28 cellular contexts compared by ENCODE assay signal in genomic region chr21:16932314-16932713, GRCh38.
"Had no signal": no experiment of that assay in that cellular context is flagged by ENCODE, and none has a peak within 500 bp of the region (broad histone marks: within the 10 kb centered on the region; RNA-seq: fewer than 3 reads in every experiment).

No MANE protein-coding gene starts in this region.

- H3K27me3 Mint-ChIP-seq: naive thymus-derived CD8-positive, alpha-beta T cell; natural killer cell treated with Interleukin-12 subunit alpha and Interleukin-12 subunit beta and Interleukin-15 and Interleukin-18, amount 100 ng/mL, for 72 hours; progenitor cell of endocrine pancreas; stimulated activated naive B cell treated with anti-CD40 and anti-IgM and Interleukin-4, amounts not matched to agents 10 μg/mL and 1 μg/mL and 100 μg/mL, for 72 hours; stimulated activated naive CD8-positive, alpha-beta T cell treated with anti-CD3 and anti-CD28 coated beads, Interleukin-15, Interleukin-2, amounts not matched to agents 100 ng/mL and 50 ng/mL, for 24 hours; type B pancreatic cell had no signal

- H3K27me3 ChIP-seq: neural progenitor cell, ovary, right lobe of liver, sigmoid colon, stomach, thyroid gland, tibial nerve, upper lobe of right lung, uterus had no signal

- H3K36me3 ChIP-seq: neural progenitor cell, ovary, right lobe of liver, sigmoid colon, stomach, thoracic aorta, thyroid gland, tibial nerve, upper lobe of right lung, uterus had no signal

- DNase-seq: naive thymus-derived CD8-positive, alpha-beta T cell; occipital lobe; ovary; posterior cingulate gyrus; psoas muscle; right cardiac atrium; right lobe of liver; sigmoid colon; small intestine; stimulated activated CD4-positive, alpha-beta T cell treated with anti-CD3 and anti-CD28 coated beads, Interleukin-15, amount 100 ng/mL, for 24 hours; stimulated activated CD4-positive, alpha-beta T cell treated with anti-CD3 and anti-CD28 coated beads, Interleukin-2, amount 100 ng/mL, for 24 hours; stimulated activated CD4-positive, alpha-beta T cell treated with anti-CD3 and anti-CD28 coated beads, Interleukin-2, amount 100 ng/mL, for 48 hours; stimulated activated CD4-positive, alpha-beta T cell treated with anti-CD3 and anti-CD28 coated beads, Interleukin-4, amount 100 ng/mL, for 24 hours; stimulated activated naive B cell treated with anti-CD40 and anti-IgM and Interleukin-4, amounts not matched to agents 10 μg/mL and 1 μg/mL and 100 μg/mL, for 72 hours; stimulated activated naive CD4-positive, alpha-beta T cell treated with Interleukin-2 at 50 U/mL for 16 hours; stomach; thyroid gland; upper lobe of right lung; uterus had no signal

- ATAC-seq: naive thymus-derived CD8-positive, alpha-beta T cell; natural killer cell treated with Interleukin-12 subunit alpha and Interleukin-12 subunit beta and Interleukin-15 and Interleukin-18, amount 100 ng/mL, for 72 hours; psoas muscle; right cardiac atrium; right lobe of liver; stimulated activated effector memory CD8-positive, alpha-beta T cell treated with anti-CD3 and anti-CD28 coated beads, Interleukin-12 subunit alpha, Interleukin-12 subunit beta, amount 100 ng/mL, for 72 hours; stimulated activated naive B cell treated with anti-CD40 and anti-IgM and Interleukin-4, amounts not matched to agents 10 μg/mL and 1 μg/mL and 100 μg/mL, for 72 hours; upper lobe of right lung had no signal

- H3K4me1 ChIP-seq: neural progenitor cell, parathyroid adenoma, psoas muscle, right lobe of liver, sigmoid colon, stomach, thyroid gland, tibial nerve, upper lobe of right lung, uterus had no signal

- H3K9me3 Mint-ChIP-seq: type B pancreatic cell had no signal

- H3K27ac ChIP-seq: neural progenitor cell, ovary, parathyroid adenoma, psoas muscle, right lobe of liver, sigmoid colon, stomach, thoracic aorta, thyroid gland, tibial nerve, upper lobe of right lung, uterus had no signal

- FAIRE-seq: small intestine had no signal

- H3K36me3 Mint-ChIP-seq: naive thymus-derived CD8-positive, alpha-beta T cell; natural killer cell treated with Interleukin-12 subunit alpha and Interleukin-12 subunit beta and Interleukin-15 and Interleukin-18, amount 100 ng/mL, for 72 hours; neural progenitor cell; stimulated activated effector memory CD8-positive, alpha-beta T cell treated with anti-CD3 and anti-CD28 coated beads, Interleukin-12 subunit alpha, Interleukin-12 subunit beta, amount 100 ng/mL, for 72 hours; stimulated activated naive B cell treated with anti-CD40 and anti-IgM and Interleukin-4, amounts not matched to agents 10 μg/mL and 1 μg/mL and 100 μg/mL, for 72 hours; type B pancreatic cell had no signal

- H3K4me3 ChIP-seq: neural progenitor cell, ovary, psoas muscle, right lobe of liver, sigmoid colon, stomach, thoracic aorta, thyroid gland, tibial nerve, upper lobe of right lung, uterus had no signal

- H3K9me3 ChIP-seq: ovary, psoas muscle, right lobe of liver, sigmoid colon, stomach, thoracic aorta, thyroid gland, tibial nerve, upper lobe of right lung, uterus had no signal

- H3K4me3 Mint-ChIP-seq: naive thymus-derived CD8-positive, alpha-beta T cell; natural killer cell treated with Interleukin-12 subunit alpha and Interleukin-12 subunit beta and Interleukin-15 and Interleukin-18, amount 100 ng/mL, for 72 hours; neural progenitor cell; stimulated activated effector memory CD8-positive, alpha-beta T cell treated with anti-CD3 and anti-CD28 coated beads, Interleukin-12 subunit alpha, Interleukin-12 subunit beta, amount 100 ng/mL, for 72 hours; stimulated activated naive B cell treated with anti-CD40 and anti-IgM and Interleukin-4, amounts not matched to agents 10 μg/mL and 1 μg/mL and 100 μg/mL, for 72 hours; stimulated activated naive CD8-positive, alpha-beta T cell treated with anti-CD3 and anti-CD28 coated beads, Interleukin-15, Interleukin-2, amounts not matched to agents 100 ng/mL and 50 ng/mL, for 24 hours; type B pancreatic cell had no signal

- H3K4me1 Mint-ChIP-seq: naive thymus-derived CD8-positive, alpha-beta T cell; neural progenitor cell; stimulated activated effector memory CD8-positive, alpha-beta T cell treated with anti-CD3 and anti-CD28 coated beads, Interleukin-12 subunit alpha, Interleukin-12 subunit beta, amount 100 ng/mL, for 72 hours; stimulated activated naive B cell treated with anti-CD40 and anti-IgM and Interleukin-4, amounts not matched to agents 10 μg/mL and 1 μg/mL and 100 μg/mL, for 72 hours had no signal

- H3K9ac ChIP-seq: neural progenitor cell, parathyroid adenoma had no signal

- H3K27ac Mint-ChIP-seq: naive thymus-derived CD8-positive, alpha-beta T cell; natural killer cell treated with Interleukin-12 subunit alpha and Interleukin-12 subunit beta and Interleukin-15 and Interleukin-18, amount 100 ng/mL, for 72 hours; neural progenitor cell; progenitor cell of endocrine pancreas; stimulated activated effector memory CD8-positive, alpha-beta T cell treated with anti-CD3 and anti-CD28 coated beads, Interleukin-12 subunit alpha, Interleukin-12 subunit beta, amount 100 ng/mL, for 72 hours; stimulated activated naive B cell treated with anti-CD40 and anti-IgM and Interleukin-4, amounts not matched to agents 10 μg/mL and 1 μg/mL and 100 μg/mL, for 72 hours; stimulated activated naive CD8-positive, alpha-beta T cell treated with anti-CD3 and anti-CD28 coated beads, Interleukin-15, Interleukin-2, amounts not matched to agents 100 ng/mL and 50 ng/mL, for 24 hours; type B pancreatic cell had no signal
